In the genomic region with DNA sequence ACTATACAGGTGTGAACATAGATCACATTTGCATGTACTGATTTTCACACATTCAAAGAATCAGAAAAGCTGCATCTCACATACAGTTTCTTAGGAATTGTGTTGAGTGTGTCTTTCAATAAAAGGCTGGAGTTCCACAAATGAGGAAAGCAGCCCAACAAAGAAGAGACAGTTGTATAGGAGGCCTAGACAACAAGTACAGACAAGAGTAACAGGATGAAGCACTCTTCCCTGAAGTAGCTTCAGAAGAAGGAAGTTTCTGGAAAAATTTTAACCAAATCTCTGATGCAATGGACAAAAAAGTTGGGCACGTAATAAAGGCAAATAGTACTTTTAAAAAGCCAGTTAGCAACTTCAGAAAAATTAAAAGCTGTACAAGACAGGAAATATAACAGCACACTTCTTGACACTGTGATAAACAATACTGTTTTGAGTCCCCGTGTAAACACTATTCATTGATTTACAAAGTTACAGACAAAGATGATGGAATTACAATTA, we compare ENCODE assay signal across 19 cellular contexts.
A peak's percentile ranks its signal among the peaks of the same experiment; 100 is the strongest.
DNase-seq lines count a peak whose midpoint lies in the region; ATAC-seq, FAIRE-seq and TF ChIP-seq lines count a peak whose summit lies in the region.
"Had no signal": no experiment of that assay in that cellular context is flagged by ENCODE, and none has a peak within 500 bp of the region (broad histone marks: within the 10 kb centered on the region; RNA-seq: fewer than 3 reads in every experiment).

No MANE protein-coding gene starts in this region.

- peak overlapping the region in 4 of 11 experiments; percentile 6 to 46 (median 26); a peak in 4 of 22 replicates for H3K4me2 ChIP-seq in BLaER1 treated with 17β-estradiol and CSF1 and Interleukin-3, amounts not matched to agents 10 nM and 100 nM
- H3K4me2 ChIP-seq: KMS-11 had no signal

- H4K20me1 ChIP-seq in BLaER1 treated with 17β-estradiol and CSF1 and Interleukin-3, amounts not matched to agents 10 nM and 100 nM = no peaks in the 10 kb centered on the region

- no peaks in the 10 kb centered on the region for H3K27me3 ChIP-seq in BLaER1 treated with 17β-estradiol and CSF1 and Interleukin-3, amounts not matched to agents 10 nM and 100 nM
- H3K27me3 ChIP-seq in gastrocnemius medialis (no peaks in the 10 kb centered on the region), ascending aorta (no peaks in the 10 kb centered on the region)
- no peaks in the 10 kb centered on the region for H3K27me3 ChIP-seq in effector memory CD4-positive, alpha-beta T cell (replicated peaks; ENCODE audit: control insufficient read depth, insufficient read depth, low read length, poor library complexity, severe bottlenecking)

- no peak for ATAC-seq in gastrocnemius medialis
- ATAC-seq: SK-N-SH treated with all-trans-retinoic acid at 6 μM for 48 hours had no signal

- H3K9ac ChIP-seq in BLaER1 treated with 17β-estradiol and CSF1 and Interleukin-3, amounts not matched to agents 10 nM and 100 nM = 0 out of 22 replicates have a peak overlapping the region, but pooled peaks of 1 of the 11 experiments have one; percentile 5
- H3K9ac ChIP-seq: KMS-11 had no signal

- no peak for TF ChIP-seq POLR2A in GM12892 (IDR thresholded peaks at IDR 0.05; ENCODE audit: low read depth, low read length)
- no peak for TF ChIP-seq POLR2A in gastrocnemius medialis (IDR thresholded peaks at IDR 0.05)

- peak; percentile 53 for FAIRE-seq in GM12892 (lab: Jason Lieb, UNC)
- FAIRE-seq: D721Med, RCC 7860 had no signal

- in situ Hi-C loops in gastrocnemius medialis (cut with MboI; ENCODE audit: low sequenced_read_pairs in 4 of 4) = loop anchor here (10.0 to 25.0 kb wide), 5 partner anchors 424 to 1184 kb away; partner anchors contain the start of gene BTG1 (in 3 of the 4)

- TF ChIP-seq CTCF in gastrocnemius medialis (IDR thresholded peaks at IDR 0.05 in 4 of 5, conservative IDR thresholded peaks at IDR 0.05 in 1 of 5) = no peak
- no peak for TF ChIP-seq CTCF in ascending aorta (IDR thresholded peaks at IDR 0.05)

- H3K36me3 ChIP-seq in BLaER1 treated with 17β-estradiol and CSF1 and Interleukin-3, amounts not matched to agents 10 nM and 100 nM = no peaks in the 10 kb centered on the region
- H3K36me3 ChIP-seq in gastrocnemius medialis (no peaks in the 10 kb centered on the region), ascending aorta (no peaks in the 10 kb centered on the region)
- H3K36me3 ChIP-seq in effector memory CD4-positive, alpha-beta T cell (ENCODE audit: control insufficient read depth, insufficient read depth, low read length) = no peaks in the 10 kb centered on the region

- intact Hi-C loops in gastrocnemius medialis (cut with DNase I; ENCODE audit: low total_unique reads) = loop anchor here (5.0 kb wide), 1 partner anchor 326 kb away; no protein-coding TSS in a partner anchor
- intact Hi-C loops in ascending aorta (cut with DNase I) = no loop called here
- intact Hi-C loops in head of caudate nucleus (cut with DNase I) = no loop called here

- DNase-seq in GM12892 (ENCODE audit: insufficient read length) = no peak
- no peak for DNase-seq in epithelial cell of prostate (ENCODE audit: low read depth, low spot score)
- DNase-seq in gastrocnemius medialis = no peak
- DNase-seq in ascending aorta (ENCODE audit: low spot score in 2 of 2) = no peak
- DNase-seq in head of caudate nucleus = no peak
- no peak for DNase-seq in effector memory CD4-positive, alpha-beta T cell
- DNase-seq: CD8-positive, alpha-beta memory T cell; DMS79 treated with DMSO at 0.1 percent for 48 hours; GDM1; NCI-H1436; NCI-H2029 treated with DMSO at 0.1 percent for 48 hours; NCI-H226; NCI-H524 treated with DMSO at 0.1 percent for 48 hours; SHP77 had no signal

- H3K27ac ChIP-seq in BLaER1 treated with 17β-estradiol and CSF1 and Interleukin-3, amounts not matched to agents 10 nM and 100 nM = peak overlapping the region in 8 of 11 experiments; percentile 2 to 74 (median 42); a peak in 12 of 22 replicates
- H3K27ac ChIP-seq in epithelial cell of prostate (peak overlapping the region; percentile 53), gastrocnemius medialis (peak overlapping the region in 3 of 4 donors; percentile 10 to 19 (median 10)), ascending aorta (no peak overlapping the region)
- no peak overlapping the region for H3K27ac ChIP-seq in effector memory CD4-positive, alpha-beta T cell (ENCODE audit: insufficient read depth, low read length, poor library complexity, severe bottlenecking)
- H3K27ac ChIP-seq: KMS-11 had no signal

- H3K4me1 ChIP-seq in BLaER1 treated with 17β-estradiol and CSF1 and Interleukin-3, amounts not matched to agents 10 nM and 100 nM = peaks cover 22 to 45% (median 33%) of the 10 kb centered on the region in 10 experiments
- peaks cover 9 to 17% of the 10 kb centered on the region in 2 donors for H3K4me1 ChIP-seq in gastrocnemius medialis
- H3K4me1 ChIP-seq in ascending aorta = peaks cover 0 to 1% of the 10 kb centered on the region in 2 donors
- no peaks in the 10 kb centered on the region for H3K4me1 ChIP-seq in effector memory CD4-positive, alpha-beta T cell (ENCODE audit: control insufficient read depth, insufficient read depth, low read length, poor library complexity, severe bottlenecking)

- H3K4me3 ChIP-seq in BLaER1 treated with 17β-estradiol and CSF1 and Interleukin-3, amounts not matched to agents 10 nM and 100 nM = no peak overlapping the region
- H3K4me3 ChIP-seq in gastrocnemius medialis = no peak overlapping the region
- H3K4me3 ChIP-seq in ascending aorta = no peak overlapping the region
- H3K4me3 ChIP-seq in effector memory CD4-positive, alpha-beta T cell (ENCODE audit: insufficient read depth, low read depth, low read length, poor library complexity, severe bottlenecking) = no peak overlapping the region

- peaks cover 0 to 25% (median 15%) of the 10 kb centered on the region in 11 experiments; a peak in 16 of 22 replicates for H3K9me3 ChIP-seq in BLaER1 treated with 17β-estradiol and CSF1 and Interleukin-3, amounts not matched to agents 10 nM and 100 nM (replicated peaks in 1 of 11)
- no peaks in the 10 kb centered on the region for H3K9me3 ChIP-seq in gastrocnemius medialis
- no peaks in the 10 kb centered on the region for H3K9me3 ChIP-seq in ascending aorta
- H3K9me3 ChIP-seq in effector memory CD4-positive, alpha-beta T cell (ENCODE audit: control insufficient read depth, low read length) = no peaks in the 10 kb centered on the region

Comparison
In these comparisons a context has a peak if more than half of its experiments do, and no peak if none do; other contexts are left out.
1. H3K27ac ChIP-seq: peak in BLaER1 treated with 17β-estradiol and CSF1 and Interleukin-3, amounts not matched to agents 10 nM and 100 nM (8 of 11), epithelial cell of prostate (single experiment) and gastrocnemius medialis (3 of 4); none in ascending aorta (0 of 2) and effector memory CD4-positive, alpha-beta T cell (single experiment).